1 cellular context compared by ENCODE assay signal in genomic region chrX:103687696-103688191, GRCh38.
TF ChIP-seq lines count a peak whose summit lies in the region.

No MANE protein-coding gene starts in this region.

TF ChIP-seq in HEK293, 187 proteins besides CTCF, POLR2A, EP300 and RAD21 (continued from another document and continues in another):
- TF ChIP-seq PRDM2 (tag by site-specific recombination; IDR thresholded peaks at IDR 0.05; ENCODE audit: borderline replicate concordance), result no peak
- 0 out of 2 replicates have a peak, but pooled peaks have one; percentile 12 for TF ChIP-seq ZNF335 (tag by site-specific recombination; conservative IDR thresholded peaks at IDR 0.05)
- TF ChIP-seq ZBTB10 (tag by site-specific recombination; IDR thresholded peaks at IDR 0.05), result no peak
- TF ChIP-seq ZNF184 (tag by site-specific recombination; IDR thresholded peaks at IDR 0.05), result no peak
- no peak for TF ChIP-seq ZNF645 (tag by site-specific recombination; IDR thresholded peaks at IDR 0.05)
- TF ChIP-seq ZNF354C (tag by site-specific recombination; IDR thresholded peaks at IDR 0.05; ENCODE audit: borderline replicate concordance, low read depth), result no peak
- TF ChIP-seq PRDM4 (tag by site-specific recombination; IDR thresholded peaks at IDR 0.05), result no peak
- no peak for TF ChIP-seq ZNF350 (tag by site-specific recombination; IDR thresholded peaks at IDR 0.05)
- peak; percentile 70 for TF ChIP-seq ZBTB17 (tag by site-specific recombination; IDR thresholded peaks at IDR 0.05)
- no peak for TF ChIP-seq ZSCAN5A (tag by site-specific recombination; IDR thresholded peaks at IDR 0.05)
- TF ChIP-seq ZNF24 (tag by site-specific recombination; IDR thresholded peaks at IDR 0.05), result 0 out of 2 replicates have a peak, but pooled peaks have one; percentile 16
- TF ChIP-seq BCL6B (tag by site-specific recombination; IDR thresholded peaks at IDR 0.05), result no peak
- peak; percentile 47 for TF ChIP-seq KLF17 (tag by site-specific recombination; IDR thresholded peaks at IDR 0.05)
- TF ChIP-seq ZBTB8A (tag by site-specific recombination; IDR thresholded peaks at IDR 0.05), result no peak
- TF ChIP-seq ZNF26 (tag by site-specific recombination; IDR thresholded peaks at IDR 0.05), result no peak
- TF ChIP-seq ZNF140 (tag by site-specific recombination; IDR thresholded peaks at IDR 0.05), result no peak
- TF ChIP-seq ZEB2 (tag by site-specific recombination; IDR thresholded peaks at IDR 0.05), result peak; percentile 31
- TF ChIP-seq ZNF621 (tag by site-specific recombination; IDR thresholded peaks at IDR 0.05), result no peak
- peak; percentile 36; the same call in 1 of the 2 replicates for TF ChIP-seq SP2 (tag by site-specific recombination; IDR thresholded peaks at IDR 0.05)
- no peak for TF ChIP-seq ZNF202 (tag by site-specific recombination; IDR thresholded peaks at IDR 0.05; ENCODE audit: borderline replicate concordance)
- TF ChIP-seq YY2 (tag by site-specific recombination; IDR thresholded peaks at IDR 0.05), result no peak
- TF ChIP-seq ZSCAN18 (tag by site-specific recombination; IDR thresholded peaks at IDR 0.05), result no peak
- no peak for TF ChIP-seq ZNF433 (tag by site-specific recombination; IDR thresholded peaks at IDR 0.05; ENCODE audit: low read depth)
- no peak for TF ChIP-seq ZBTB26 (tag by site-specific recombination; optimal IDR thresholded peaks at IDR 0.05)
- no peak for TF ChIP-seq ZNF558 (tag by site-specific recombination; IDR thresholded peaks at IDR 0.05)
- TF ChIP-seq ZNF112 (tag by site-specific recombination; IDR thresholded peaks at IDR 0.05), result no peak
- no peak for TF ChIP-seq ZNF501 (tag by site-specific recombination; IDR thresholded peaks at IDR 0.05)
- TF ChIP-seq SETDB1 (IDR thresholded peaks at IDR 0.05; ENCODE audit: insufficient read length, low read length), result peak; percentile 37
- TF ChIP-seq ZSCAN4 (tag by site-specific recombination; IDR thresholded peaks at IDR 0.05), result 0 out of 2 replicates have a peak, but pooled peaks have one; percentile 11
- no peak for TF ChIP-seq ZNF791 (tag by site-specific recombination; IDR thresholded peaks at IDR 0.05)
- 0 out of 2 replicates have a peak, but pooled peaks have one; percentile 55 for TF ChIP-seq ZNF324 (tag by site-specific recombination; IDR thresholded peaks at IDR 0.05)
- no peak for TF ChIP-seq GFI1B (tag by site-specific recombination; IDR thresholded peaks at IDR 0.05)
